ENCODE assay signal across 12 cellular contexts in the genomic region with DNA sequence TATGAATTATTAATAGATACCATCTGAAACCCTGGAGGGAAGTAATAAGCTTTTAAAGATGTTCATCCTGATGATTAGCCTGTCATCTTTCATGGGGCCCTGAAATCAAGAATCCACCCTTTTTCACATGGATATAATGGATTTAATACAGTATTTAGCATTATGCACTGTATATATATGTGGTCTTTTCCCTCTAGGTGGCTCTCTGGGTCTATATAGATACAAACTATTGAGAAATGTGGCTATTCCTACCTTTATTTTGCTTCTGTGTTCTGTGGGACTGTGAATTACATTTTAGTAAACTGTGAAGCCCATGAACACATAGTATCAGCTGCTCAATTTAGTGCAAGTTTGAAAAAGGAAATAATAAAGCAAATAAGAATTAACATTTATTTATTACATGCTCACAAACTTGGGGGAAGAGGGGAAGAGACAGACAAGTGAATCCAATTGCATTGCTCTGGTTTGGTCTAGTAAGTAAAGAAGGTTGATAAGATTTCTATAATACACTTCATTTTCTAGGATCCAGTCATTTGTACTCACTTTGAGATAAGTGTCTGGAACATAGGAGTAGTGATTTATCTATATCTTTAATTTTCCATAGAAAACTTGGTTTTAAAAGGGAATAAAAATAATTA.
DNase-seq lines count a peak whose midpoint lies in the region; ATAC-seq, FAIRE-seq and TF ChIP-seq lines count a peak whose summit lies in the region.
"Had no signal": no experiment of that assay in that cellular context is flagged by ENCODE, and none has a peak within 500 bp of the region (broad histone marks: within the 10 kb centered on the region; RNA-seq: fewer than 3 reads in every experiment).

No MANE protein-coding gene starts in this region.

- peaks cover 13% of the 10 kb centered on the region for H3K36me3 ChIP-seq in WERI-Rb-1

- ATAC-seq in HG02610 (IDR thresholded peaks at IDR 0.05; ENCODE audit: unreplicated experiment) = no peak
- ATAC-seq: activated CD8-positive, alpha-beta T cell treated with anti-CD3 and anti-CD28 coated beads, Interleukin-2, amount 10 ng/mL, durations not matched to agents 7 days and 5 days had no signal

- DNase-seq in GM03348 (ENCODE audit: low spot score) = peak; percentile 24
- peak; percentile 41 for DNase-seq in NCI-H1694 (lab: John Stamatoyannopoulos, UW)
- peak; percentile 67 for DNase-seq in choroid plexus epithelial cell (ENCODE audit: low read depth)
- peak; percentile 54 to 59 for DNase-seq in lung microvascular endothelial cell (ENCODE audit: low read depth in 2 of 2)
- no peak for DNase-seq in Ammon's horn (ENCODE audit: low spot score)
- DNase-seq in GM19239 (ENCODE audit: insufficient read length, low spot score) = no peak
- no peak for DNase-seq in WERI-Rb-1
- DNase-seq: activated CD8-positive, alpha-beta T cell treated with anti-CD3 and anti-CD28 coated beads, Interleukin-2, amount 10 ng/mL, durations not matched to agents 7 days and 5 days; GF-D8; MV-4-11; SHP77 treated with DMSO at 0.1 percent for 48 hours had no signal

- no peak overlapping the region for H3K27ac ChIP-seq in WERI-Rb-1

- FAIRE-seq in GM19239 (lab: Jason Lieb, UNC) = no peak

- H3K27me3 ChIP-seq in WERI-Rb-1 (ENCODE audit: insufficient read depth, low read depth, severe bottlenecking) = no peaks in the 10 kb centered on the region

- H3K9me3 ChIP-seq in WERI-Rb-1 (ENCODE audit: severe bottlenecking) = no peaks in the 10 kb centered on the region

- TF ChIP-seq CTCF in choroid plexus epithelial cell (conservative IDR thresholded peaks at IDR 0.05; ENCODE audit: low read depth, low read length) = peak; percentile 44
- no peak for TF ChIP-seq CTCF in WERI-Rb-1 (IDR thresholded peaks at IDR 0.05; ENCODE audit: low read depth, low read length)

- H3K4me3 ChIP-seq in choroid plexus epithelial cell (ENCODE audit: low read depth, low read length) (no peak overlapping the region), WERI-Rb-1 (ENCODE audit: low read depth, low read length) (no peak overlapping the region)

Comparison
In these comparisons a context has a peak if more than half of its experiments do, and no peak if none do; other contexts are left out.
1. DNase-seq: peak in GM03348 (single experiment), NCI-H1694 (single experiment), choroid plexus epithelial cell (single experiment) and lung microvascular endothelial cell (2 of 2); none in Ammon's horn (single experiment), GM19239 (single experiment) and WERI-Rb-1 (single experiment).